In the genomic region with DNA sequence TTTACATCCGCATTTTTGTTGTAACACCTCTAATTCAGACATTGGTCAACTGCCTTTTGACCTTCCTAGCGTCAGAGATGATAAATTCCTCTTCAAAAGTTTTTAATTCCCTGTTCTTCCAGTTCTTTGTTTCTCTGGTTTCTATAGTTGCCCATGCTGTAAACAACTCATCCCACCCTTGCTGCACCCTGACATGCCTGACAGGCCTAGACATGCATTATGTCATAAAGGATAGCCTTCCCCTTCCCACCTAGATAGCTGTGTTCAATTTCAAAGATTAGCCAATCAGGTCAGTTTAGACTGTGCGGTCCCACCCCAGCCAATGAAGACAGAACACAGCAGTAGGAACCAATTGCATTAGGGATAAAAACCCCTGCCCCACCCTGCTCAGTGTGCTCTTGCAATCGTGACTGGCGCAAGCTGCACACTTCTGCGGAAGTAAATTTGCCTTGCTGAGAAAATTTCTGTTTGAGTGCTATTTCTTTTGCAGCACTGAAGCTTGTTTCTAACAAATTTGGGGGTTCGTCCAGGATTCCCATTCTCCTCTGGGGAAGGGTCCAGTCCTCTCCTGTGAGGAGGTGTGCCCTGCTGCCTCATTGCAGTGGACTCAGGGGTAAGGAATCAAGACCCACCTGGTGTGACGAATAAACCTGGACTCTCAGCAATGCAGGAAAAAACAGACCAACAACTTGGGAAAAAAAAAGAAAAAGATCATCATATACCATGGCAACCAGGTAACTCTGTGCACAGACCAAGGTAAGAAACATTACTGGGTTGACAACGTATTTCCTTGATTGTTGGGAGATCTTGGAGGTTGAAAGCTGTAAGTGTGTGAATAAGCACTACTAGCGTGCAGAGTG, we compare ENCODE assay signal across 25 cellular contexts.
"Had no signal": no experiment of that assay in that cellular context is flagged by ENCODE, and none has a peak within 500 bp of the region (broad histone marks: within the 10 kb centered on the region; RNA-seq: fewer than 3 reads in every experiment).

No MANE protein-coding gene starts in this region.

- H3K27me3 ChIP-seq: gastroesophageal sphincter, neutrophil, ovary, stomach, suprapubic skin, tibial nerve had no signal

- ATAC-seq: activated CD4-positive, alpha-beta T cell treated with anti-CD3 and anti-CD28 coated beads for 36 hours; activated T-cell treated with anti-CD3 and anti-CD28 coated beads, Interleukin-2, amount 50 U/mL, for 4 hours; gastroesophageal sphincter; left cardiac atrium; natural killer cell treated with Interleukin-12 subunit alpha and Interleukin-12 subunit beta and Interleukin-15 and Interleukin-18, amount 100 ng/mL, for 72 hours; right cardiac atrium; stimulated activated effector memory CD8-positive, alpha-beta T cell treated with anti-CD3 and anti-CD28 coated beads, Interleukin-12 subunit alpha, Interleukin-12 subunit beta, amount 100 ng/mL, for 72 hours had no signal

- H3K4me3 ChIP-seq: coronary artery, esophagus squamous epithelium, gastroesophageal sphincter, ovary, skin epidermis, stomach, suprapubic skin, tibial nerve had no signal

- DNase-seq: activated B cell treated with CpG ODN at 0.5 μM for 24 hours; activated CD4-positive, alpha-beta T cell treated with anti-CD3 and anti-CD28 coated beads for 36 hours; activated CD4-positive, alpha-beta T cell treated with anti-CD3 and anti-CD28 coated beads, Interleukin-2, amount 50 U/mL, for 4 hours; activated CD8-positive, alpha-beta memory T cell treated with anti-CD3 and anti-CD28 coated beads, Interleukin-2, amount 50 U/mL, for 48 hours; activated naive CD4-positive, alpha-beta T cell; activated T-cell treated with anti-CD3 and anti-CD28 coated beads, Interleukin-2, amount 50 U/mL, for 4 hours; amniotic stem cell; cerebellar nuclear complex; esophagus squamous epithelium; head of caudate nucleus; hypothalamus; left cardiac atrium; ovary; right cardiac atrium; stimulated activated CD4-positive, alpha-beta T cell treated with anti-CD3 and anti-CD28 coated beads, Interleukin-2, amount 100 ng/mL, for 24 hours; stomach; T-helper 9 cell had no signal

- H3K36me3 ChIP-seq: esophagus squamous epithelium, gastroesophageal sphincter, neutrophil, ovary, stomach, suprapubic skin, tibial nerve had no signal

- H3K27ac ChIP-seq: coronary artery, esophagus squamous epithelium, gastroesophageal sphincter, neutrophil, ovary, skin epidermis, stomach, suprapubic skin, tibial nerve had no signal

- H3K9me3 ChIP-seq: ovary had no signal

- H3K4me1 ChIP-seq: esophagus squamous epithelium, gastroesophageal sphincter, stomach, suprapubic skin, tibial nerve had no signal
